ENCODE assay signal across 8 cellular contexts in the genomic region with DNA sequence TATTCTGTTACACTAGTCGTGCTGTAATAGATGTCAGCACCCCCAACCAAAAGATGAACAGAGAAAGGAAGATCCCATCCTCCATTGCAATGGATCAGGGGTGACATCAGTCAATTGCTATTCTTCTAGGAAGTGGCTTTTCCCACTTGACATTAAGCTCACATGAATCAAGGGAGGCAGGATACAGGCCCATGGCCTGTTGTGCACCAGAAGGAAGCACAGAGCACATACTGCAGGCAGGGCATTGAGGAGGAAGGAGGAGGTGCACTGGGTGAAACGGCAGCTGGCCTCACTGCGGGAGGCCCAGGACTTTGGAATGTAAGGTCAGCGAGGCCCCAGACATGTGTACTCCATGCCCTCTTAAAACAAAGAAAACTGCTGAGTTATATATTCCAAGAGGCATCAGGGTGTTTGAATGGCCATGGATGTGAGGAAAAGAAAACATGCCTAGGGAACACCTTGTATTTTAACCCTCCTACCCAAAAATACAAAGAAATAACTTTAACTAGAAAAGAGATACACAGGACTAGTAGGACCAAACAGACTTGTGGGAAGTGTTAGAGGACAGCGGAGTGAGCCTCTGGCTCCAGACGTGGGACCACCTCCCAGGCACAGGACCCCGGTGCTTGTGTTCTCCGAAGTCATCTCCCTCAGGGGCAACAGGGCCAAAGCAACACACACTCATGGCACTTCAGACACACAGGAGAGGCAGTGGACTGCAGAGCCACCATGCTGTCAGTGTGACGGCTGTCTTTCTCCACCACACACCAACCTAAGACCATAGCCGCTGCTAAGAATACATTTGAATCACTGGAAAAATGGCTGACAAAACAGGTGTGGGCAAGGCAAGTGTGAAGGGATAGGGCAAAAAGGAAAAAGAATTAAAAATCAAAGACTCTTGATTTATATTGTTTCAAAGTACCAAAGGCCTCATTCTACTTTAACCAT. TPM values are rescaled to one million over a fixed set of nuclear protein-coding genes. Genes with fewer than 3 reads are reported as not detected.
DNase-seq lines count a peak whose midpoint lies in the region; ATAC-seq, FAIRE-seq and TF ChIP-seq lines count a peak whose summit lies in the region.

No MANE protein-coding gene starts in this region.

- H3K27me3 ChIP-seq in SJCRH30 (no peaks in the 10 kb centered on the region), skeletal muscle satellite cell (ENCODE audit: control insufficient read depth, insufficient read depth, low read length) (no peaks in the 10 kb centered on the region)

- H3K4me1 ChIP-seq in SJCRH30 (peaks cover 18% of the 10 kb centered on the region), skeletal muscle satellite cell (ENCODE audit: control insufficient read depth, insufficient read depth, low read length) (peaks cover 32% of the 10 kb centered on the region)

- no peak for TF ChIP-seq POLR2A in GM12892 (IDR thresholded peaks at IDR 0.05; ENCODE audit: low read depth, low read length)

- no peak for FAIRE-seq in GM12892 (lab: Jason Lieb, UNC)

- TF ChIP-seq CTCF in HFF-Myc (IDR thresholded peaks at IDR 0.05; ENCODE audit: low read depth, low read length, missing control alignments) = no peak

- no peaks in the 10 kb centered on the region for H3K9me3 ChIP-seq in SJCRH30 (replicated peaks)
- H3K9me3 ChIP-seq in skeletal muscle satellite cell (replicated peaks; ENCODE audit: low read length) = no peaks in the 10 kb centered on the region

- ATAC-seq in GM21367 (IDR thresholded peaks at IDR 0.05; ENCODE audit: unreplicated experiment) (no peak), GM18517 (IDR thresholded peaks at IDR 0.05; ENCODE audit: unreplicated experiment) (no peak)

- no peak overlapping the region for H3K4me3 ChIP-seq in HFF-Myc (replicated peaks; ENCODE audit: low read depth, low read length)
- no peak overlapping the region for H3K4me3 ChIP-seq in SJCRH30
- peak overlapping the region; percentile 28 for H3K4me3 ChIP-seq in skeletal muscle satellite cell (ENCODE audit: low read length)

- peak overlapping the region; percentile 16 for H3K9ac ChIP-seq in skeletal muscle satellite cell (ENCODE audit: low read depth, low read length)

- H3K36me3 ChIP-seq in SJCRH30 = no peaks in the 10 kb centered on the region
- no peaks in the 10 kb centered on the region for H3K36me3 ChIP-seq in skeletal muscle satellite cell (ENCODE audit: insufficient read depth, low read length)

- DNase-seq in HFF-Myc (ENCODE audit: extremely low read depth, low read depth) (peak; percentile 32), SJCRH30 (peak; percentile 84 to 86), glomerular endothelial cell (ENCODE audit: extremely low read depth, low read depth, low spot score) (peak; percentile 84), GM12892 (ENCODE audit: insufficient read length) (no peak)
- no peak for DNase-seq in activated CD8-positive, alpha-beta memory T cell treated with anti-CD3 and anti-CD28 coated beads, Interleukin-2, amount 50 U/mL, for 4 hours

- peak overlapping the region; percentile 48 for H3K4me2 ChIP-seq in skeletal muscle satellite cell (ENCODE audit: low read length)

- peak overlapping the region; percentile 94 for H3K27ac ChIP-seq in SJCRH30

RNA-seq across cellular contexts. Expression of a gene that starts 51.4 kb away (rescaled TPM):
- total RNA-seq in SJCRH30 (2014; rRNA removed; shearing (Covaris generic)) = 18.1 and 20.5 TPM in 2 replicates
- total RNA-seq in glomerular endothelial cell = 48.9 and 68.8 TPM in 2 replicates
- total RNA-seq in skeletal muscle satellite cell (2012; rRNA removed) = 67.4 and 84.7 TPM in 2 replicates
- polyA plus RNA-seq in GM12892 (2012; ENCODE audit: missing spikeins) = 65.7 TPM

Comparison
In these comparisons a context has a peak if more than half of its experiments do, and no peak if none do; other contexts are left out.
1. DNase-seq: peak in HFF-Myc (single experiment), SJCRH30 (2 of 2) and glomerular endothelial cell (single experiment); none in activated CD8-positive, alpha-beta memory T cell treated with anti-CD3 and anti-CD28 coated beads, Interleukin-2, amount 50 U/mL, for 4 hours (single experiment) and GM12892 (single experiment).